8 cellular contexts compared by ENCODE assay signal in the genomic region with DNA sequence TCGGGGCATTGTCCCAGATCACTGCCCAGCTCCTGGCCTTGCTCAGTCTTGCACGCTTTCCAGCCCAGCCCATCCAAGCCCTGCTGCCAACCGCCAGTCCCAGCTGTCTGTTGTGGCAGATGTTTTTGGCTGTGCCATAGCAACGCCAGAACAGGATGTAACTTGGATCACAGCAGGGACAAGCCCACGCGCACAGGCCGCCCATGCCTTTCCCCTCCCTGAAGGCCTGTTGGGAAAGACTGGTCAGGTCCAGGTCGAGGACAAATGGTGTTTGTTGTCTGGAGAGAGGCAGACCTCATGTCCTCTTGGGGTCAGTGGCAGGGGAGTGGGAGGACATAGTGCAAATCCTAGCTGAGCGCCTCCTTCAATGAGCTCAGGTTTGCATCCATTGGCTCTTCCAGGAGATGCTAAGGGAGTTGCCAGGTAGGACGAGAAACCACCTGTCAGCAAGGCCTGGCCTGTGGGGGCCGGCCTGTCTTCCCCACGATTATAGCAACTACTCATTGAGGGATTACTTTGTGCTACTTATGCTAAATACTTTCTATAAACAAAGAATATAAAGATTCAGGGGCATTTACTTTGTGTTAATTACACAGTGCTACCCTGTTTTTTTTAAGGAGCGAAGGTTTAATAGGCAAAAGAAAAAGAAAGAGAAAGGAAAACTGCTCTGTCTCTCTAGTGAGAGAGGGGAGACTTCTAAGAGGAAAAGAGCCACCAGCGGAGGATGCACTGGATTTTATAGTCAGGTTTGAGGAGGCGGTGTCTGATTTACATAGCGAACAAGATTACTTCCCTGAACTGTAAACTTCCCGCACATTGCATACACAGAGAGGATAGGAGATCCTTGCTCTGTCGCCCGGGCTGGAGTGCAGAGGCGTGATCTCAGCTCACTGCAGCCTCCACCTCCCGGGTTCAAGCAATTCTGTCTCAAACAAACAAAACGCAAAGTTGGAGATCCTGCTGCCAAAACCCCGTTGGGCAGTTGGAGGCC. TPM values are rescaled to one million over a fixed set of nuclear protein-coding genes. Genes with fewer than 3 reads are reported as not detected.
A peak's percentile ranks its signal among the peaks of the same experiment; 100 is the strongest.
DNase-seq lines count a peak whose midpoint lies in the region; ATAC-seq and TF ChIP-seq lines count a peak whose summit lies in the region.

No MANE protein-coding gene starts in this region.

- no peak for TF ChIP-seq POLR2A in uterus (IDR thresholded peaks at IDR 0.05)

- no peaks in the 10 kb centered on the region for H3K9me3 Mint-ChIP-seq in activated T-helper 1 cell treated with anti-CD3 and anti-CD28 coated beads, Interleukin-12 subunit alpha, Interleukin-12 subunit beta, Interleukin-2, Interleukin-4 antibody, amounts not matched to agents 30 ng/mL and 10 ng/mL and 1 ng/mL, durations not matched to agents 14 hours and 24 hours and 36 hours
- H3K9me3 Mint-ChIP-seq in activated CD4-positive, alpha-beta memory T cell treated with anti-CD3 and anti-CD28 coated beads, Interleukin-2, amount 10 ng/mL, durations not matched to agents 7 days and 5 days, result no peaks in the 10 kb centered on the region

- H3K27ac ChIP-seq in lung (ENCODE audit: low read depth in 1 of 2, low read length in 1 of 2) (peak overlapping the region; percentile 25 to 82), uterus (peak overlapping the region; percentile 77 to 79)

- ATAC-seq in lung (ENCODE audit: insufficient read depth, low FRiP score), result peak; percentile 70

- H3K27me3 ChIP-seq in lung (ENCODE audit: control insufficient read depth, insufficient read depth) (no peaks in the 10 kb centered on the region), uterus (no peaks in the 10 kb centered on the region)

- TF ChIP-seq CTCF in lung (IDR thresholded peaks at IDR 0.05; ENCODE audit: control extremely low read depth, extremely low read depth), result no peak
- TF ChIP-seq CTCF in uterus (IDR thresholded peaks at IDR 0.05), result no peak

- CTCF ChIA-PET in activated CD4-positive, alpha-beta memory T cell treated with anti-CD3 and anti-CD28 coated beads, Interleukin-2, amount 10 ng/mL, durations not matched to agents 7 days and 5 days (lab: Charles Lee), result interaction anchor here (1.3 kb wide), 1 partner anchor 177 kb away, joined by 3 read pairs; no protein-coding TSS in a partner anchor

- no peaks in the 10 kb centered on the region for H3K9me3 ChIP-seq in lung (ENCODE audit: control insufficient read depth in 2 of 2, insufficient read depth in 1 of 2, low read length in 1 of 2)
- H3K9me3 ChIP-seq in uterus, result no peaks in the 10 kb centered on the region

- H3K4me1 ChIP-seq in lung (ENCODE audit: control insufficient read depth in 2 of 2, insufficient read depth in 2 of 2, low read length in 2 of 2), result peaks cover 6 to 10% of the 10 kb centered on the region in 2 donors
- peaks cover 0 to 10% of the 10 kb centered on the region in 2 donors for H3K4me1 ChIP-seq in uterus

- no peaks in the 10 kb centered on the region for H3K36me3 Mint-ChIP-seq in activated T-helper 1 cell treated with anti-CD3 and anti-CD28 coated beads, Interleukin-12 subunit alpha, Interleukin-12 subunit beta, Interleukin-2, Interleukin-4 antibody, amounts not matched to agents 30 ng/mL and 10 ng/mL and 1 ng/mL, durations not matched to agents 14 hours and 24 hours and 36 hours (ENCODE audit: low read depth)
- no peaks in the 10 kb centered on the region for H3K36me3 Mint-ChIP-seq in activated CD4-positive, alpha-beta memory T cell treated with anti-CD3 and anti-CD28 coated beads, Interleukin-2, amount 10 ng/mL, durations not matched to agents 7 days and 5 days (ENCODE audit: low read depth)

- POLR2A ChIA-PET in activated CD4-positive, alpha-beta memory T cell treated with anti-CD3 and anti-CD28 coated beads, Interleukin-2, amount 10 ng/mL, durations not matched to agents 7 days and 5 days (lab: Charles Lee), result no interaction called here

- no peaks in the 10 kb centered on the region for H3K4me1 Mint-ChIP-seq in activated T-helper 1 cell treated with anti-CD3 and anti-CD28 coated beads, Interleukin-12 subunit alpha, Interleukin-12 subunit beta, Interleukin-2, Interleukin-4 antibody, amounts not matched to agents 30 ng/mL and 10 ng/mL and 1 ng/mL, durations not matched to agents 14 hours and 24 hours and 36 hours (ENCODE audit: low read depth)
- peaks cover 1% of the 10 kb centered on the region for H3K4me1 Mint-ChIP-seq in activated CD4-positive, alpha-beta memory T cell treated with anti-CD3 and anti-CD28 coated beads, Interleukin-2, amount 10 ng/mL, durations not matched to agents 7 days and 5 days

- intact Hi-C loops in uterus (cut with DNase I; ENCODE audit: low total_unique reads), result no loop called here
- intact Hi-C loops in activated T-helper 1 cell treated with anti-CD3 and anti-CD28 coated beads, Interleukin-12 subunit alpha, Interleukin-12 subunit beta, Interleukin-2, Interleukin-4 antibody, amounts not matched to agents 30 ng/mL and 10 ng/mL and 1 ng/mL, durations not matched to agents 14 hours and 24 hours and 36 hours (cut with micrococcal nuclease), result no loop called here

- no peak overlapping the region for H3K4me3 Mint-ChIP-seq in activated T-helper 1 cell treated with anti-CD3 and anti-CD28 coated beads, Interleukin-12 subunit alpha, Interleukin-12 subunit beta, Interleukin-2, Interleukin-4 antibody, amounts not matched to agents 30 ng/mL and 10 ng/mL and 1 ng/mL, durations not matched to agents 14 hours and 24 hours and 36 hours
- H3K4me3 Mint-ChIP-seq in activated CD4-positive, alpha-beta memory T cell treated with anti-CD3 and anti-CD28 coated beads, Interleukin-2, amount 10 ng/mL, durations not matched to agents 7 days and 5 days, result no peak overlapping the region

- H3K27ac Mint-ChIP-seq in activated T-helper 1 cell treated with anti-CD3 and anti-CD28 coated beads, Interleukin-12 subunit alpha, Interleukin-12 subunit beta, Interleukin-2, Interleukin-4 antibody, amounts not matched to agents 30 ng/mL and 10 ng/mL and 1 ng/mL, durations not matched to agents 14 hours and 24 hours and 36 hours, result no peak overlapping the region
- H3K27ac Mint-ChIP-seq in activated CD4-positive, alpha-beta memory T cell treated with anti-CD3 and anti-CD28 coated beads, Interleukin-2, amount 10 ng/mL, durations not matched to agents 7 days and 5 days, result no peak overlapping the region

- H3K4me3 ChIP-seq in lung, result no peak overlapping the region
- no peak overlapping the region for H3K4me3 ChIP-seq in uterus

- peak; percentile 53 for DNase-seq in ELF-1 (ENCODE audit: low read depth, low spot score)
- peak; percentile 56 to 63 for DNase-seq in NCI-H526 (lab: John Stamatoyannopoulos, UW)
- DNase-seq in ecto neural progenitor cell (ENCODE audit: low spot score), result peak; percentile 79
- peak; percentile 70 for DNase-seq in lung (ENCODE audit: low spot score)
- DNase-seq in uterus, result peak; percentile 88 to 90
- DNase-seq in activated T-helper 1 cell treated with anti-CD3 and anti-CD28 coated beads, Interleukin-12 subunit alpha, Interleukin-12 subunit beta, Interleukin-2, Interleukin-4 antibody, amounts not matched to agents 30 ng/mL and 10 ng/mL and 1 ng/mL, durations not matched to agents 14 hours and 24 hours and 36 hours (ENCODE audit: low spot score), result no peak
- no peak for DNase-seq in stimulated activated CD4-positive, alpha-beta T cell treated with anti-CD3 and anti-CD28 coated beads, Interleukin-2, amount 100 ng/mL, for 24 hours
- no peak for DNase-seq in activated CD4-positive, alpha-beta memory T cell treated with anti-CD3 and anti-CD28 coated beads, Interleukin-2, amount 10 ng/mL, durations not matched to agents 7 days and 5 days

- H3K27me3 Mint-ChIP-seq in activated T-helper 1 cell treated with anti-CD3 and anti-CD28 coated beads, Interleukin-12 subunit alpha, Interleukin-12 subunit beta, Interleukin-2, Interleukin-4 antibody, amounts not matched to agents 30 ng/mL and 10 ng/mL and 1 ng/mL, durations not matched to agents 14 hours and 24 hours and 36 hours (ENCODE audit: insufficient read depth), result peaks cover 6% of the 10 kb centered on the region
- peaks cover 3% of the 10 kb centered on the region for H3K27me3 Mint-ChIP-seq in activated CD4-positive, alpha-beta memory T cell treated with anti-CD3 and anti-CD28 coated beads, Interleukin-2, amount 10 ng/mL, durations not matched to agents 7 days and 5 days

- WGBS in lung, 2 donors, result 51 to 56% methylated on average over 23 of the region's 23 CpGs

- H3K36me3 ChIP-seq in lung (ENCODE audit: control insufficient read depth in 2 of 2, insufficient read depth in 2 of 2, low read length in 2 of 2) (no peaks in the 10 kb centered on the region), uterus (no peaks in the 10 kb centered on the region)

RNA-seq across cellular contexts. Expression of a gene that starts 42.8 kb away (rescaled TPM):
- total RNA-seq in lung (100 to 1,000 TPM; 117 to 227 TPM), uterus (100 to 1,000 TPM; 129 to 357 (median 235) TPM)
- polyA plus RNA-seq in lung, result 10 to 100 TPM; 36.4 to 93.5 TPM
- total RNA-seq in activated T-helper 1 cell treated with anti-CD3 and anti-CD28 coated beads, Interleukin-12 subunit alpha, Interleukin-12 subunit beta, Interleukin-2, Interleukin-4 antibody, amounts not matched to agents 30 ng/mL and 10 ng/mL and 1 ng/mL, durations not matched to agents 14 hours and 24 hours and 36 hours, result 46.1 and 49.7 TPM in 2 replicates
- 10 to 100 TPM; 30.9 to 35.7 TPM for total RNA-seq in activated CD4-positive, alpha-beta memory T cell treated with anti-CD3 and anti-CD28 coated beads, Interleukin-2, amount 10 ng/mL, durations not matched to agents 7 days and 5 days

Comparison
In these comparisons a context has a peak if more than half of its experiments do, and no peak if none do; other contexts are left out.
1. DNase-seq: peak in ELF-1 (single experiment), NCI-H526 (2 of 2), ecto neural progenitor cell (single experiment), lung (single experiment) and uterus (2 of 2); none in activated T-helper 1 cell treated with anti-CD3 and anti-CD28 coated beads, Interleukin-12 subunit alpha, Interleukin-12 subunit beta, Interleukin-2, Interleukin-4 antibody, amounts not matched to agents 30 ng/mL and 10 ng/mL and 1 ng/mL, durations not matched to agents 14 hours and 24 hours and 36 hours (single experiment), stimulated activated CD4-positive, alpha-beta T cell treated with anti-CD3 and anti-CD28 coated beads, Interleukin-2, amount 100 ng/mL, for 24 hours (0 of 2) and activated CD4-positive, alpha-beta memory T cell treated with anti-CD3 and anti-CD28 coated beads, Interleukin-2, amount 10 ng/mL, durations not matched to agents 7 days and 5 days (single experiment).